Comparison of ENCODE assay signal across 1 cellular context in the genomic region with DNA sequence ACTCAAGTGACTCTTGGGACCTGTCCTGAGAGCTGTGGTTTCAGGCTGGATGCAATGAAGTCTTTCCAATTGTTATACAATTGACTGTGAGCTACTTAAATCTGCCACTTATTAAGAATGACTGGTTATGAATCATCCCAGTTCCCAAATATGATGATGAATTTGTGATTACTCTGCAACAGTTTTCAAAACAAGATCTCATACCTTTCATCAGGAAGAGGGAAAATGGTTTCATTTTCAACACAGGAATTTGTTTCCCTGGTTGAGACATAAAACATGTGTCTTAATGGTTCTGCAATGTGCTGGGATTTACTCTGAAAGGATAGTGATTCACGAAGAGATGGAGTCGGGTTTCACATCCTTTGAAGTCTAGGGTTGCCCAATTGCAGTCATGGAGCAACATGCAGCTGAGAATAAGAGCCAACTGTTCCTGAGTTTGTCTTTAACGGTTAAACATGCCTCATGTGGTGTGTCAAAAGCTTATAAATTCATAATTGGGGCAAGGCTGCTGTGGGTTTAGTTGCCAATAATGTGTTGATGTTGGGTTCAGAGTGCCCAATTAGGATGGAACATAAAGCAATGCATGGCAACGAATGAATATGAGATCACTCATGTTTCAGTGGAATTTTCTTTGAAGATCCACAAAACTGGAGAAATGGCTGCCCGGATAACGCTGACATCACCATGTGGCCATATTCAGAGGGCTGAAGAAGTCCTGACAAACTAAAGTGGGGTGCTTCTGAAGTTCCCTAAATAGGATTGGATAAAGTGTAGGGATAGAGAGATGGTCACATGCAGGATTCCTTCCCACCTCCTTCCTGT.
A peak's percentile ranks its signal among the peaks of the same experiment; 100 is the strongest.
TF ChIP-seq lines count a peak whose summit lies in the region.

No MANE protein-coding gene starts in this region.

TF ChIP-seq in HepG2, 621 proteins besides CTCF, POLR2A, EP300 and RAD21 (continued from another document and continues in another):
- TF ChIP-seq, protein P1, sequence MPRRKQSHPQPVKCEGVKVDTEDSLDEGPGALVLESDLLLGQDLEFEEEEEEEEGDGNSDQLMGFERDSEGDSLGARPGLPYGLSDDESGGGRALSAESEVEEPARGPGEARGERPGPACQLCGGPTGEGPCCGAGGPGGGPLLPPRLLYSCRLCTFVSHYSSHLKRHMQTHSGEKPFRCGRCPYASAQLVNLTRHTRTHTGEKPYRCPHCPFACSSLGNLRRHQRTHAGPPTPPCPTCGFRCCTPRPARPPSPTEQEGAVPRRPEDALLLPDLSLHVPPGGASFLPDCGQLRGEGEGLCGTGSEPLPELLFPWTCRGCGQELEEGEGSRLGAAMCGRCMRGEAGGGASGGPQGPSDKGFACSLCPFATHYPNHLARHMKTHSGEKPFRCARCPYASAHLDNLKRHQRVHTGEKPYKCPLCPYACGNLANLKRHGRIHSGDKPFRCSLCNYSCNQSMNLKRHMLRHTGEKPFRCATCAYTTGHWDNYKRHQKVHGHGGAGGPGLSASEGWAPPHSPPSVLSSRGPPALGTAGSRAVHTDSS (CRISPR knock-in tag; conservative IDR thresholded peaks at IDR 0.05): 0 out of 2 replicates have a peak, but pooled peaks have one; percentile 38
- TF ChIP-seq, protein P2, sequence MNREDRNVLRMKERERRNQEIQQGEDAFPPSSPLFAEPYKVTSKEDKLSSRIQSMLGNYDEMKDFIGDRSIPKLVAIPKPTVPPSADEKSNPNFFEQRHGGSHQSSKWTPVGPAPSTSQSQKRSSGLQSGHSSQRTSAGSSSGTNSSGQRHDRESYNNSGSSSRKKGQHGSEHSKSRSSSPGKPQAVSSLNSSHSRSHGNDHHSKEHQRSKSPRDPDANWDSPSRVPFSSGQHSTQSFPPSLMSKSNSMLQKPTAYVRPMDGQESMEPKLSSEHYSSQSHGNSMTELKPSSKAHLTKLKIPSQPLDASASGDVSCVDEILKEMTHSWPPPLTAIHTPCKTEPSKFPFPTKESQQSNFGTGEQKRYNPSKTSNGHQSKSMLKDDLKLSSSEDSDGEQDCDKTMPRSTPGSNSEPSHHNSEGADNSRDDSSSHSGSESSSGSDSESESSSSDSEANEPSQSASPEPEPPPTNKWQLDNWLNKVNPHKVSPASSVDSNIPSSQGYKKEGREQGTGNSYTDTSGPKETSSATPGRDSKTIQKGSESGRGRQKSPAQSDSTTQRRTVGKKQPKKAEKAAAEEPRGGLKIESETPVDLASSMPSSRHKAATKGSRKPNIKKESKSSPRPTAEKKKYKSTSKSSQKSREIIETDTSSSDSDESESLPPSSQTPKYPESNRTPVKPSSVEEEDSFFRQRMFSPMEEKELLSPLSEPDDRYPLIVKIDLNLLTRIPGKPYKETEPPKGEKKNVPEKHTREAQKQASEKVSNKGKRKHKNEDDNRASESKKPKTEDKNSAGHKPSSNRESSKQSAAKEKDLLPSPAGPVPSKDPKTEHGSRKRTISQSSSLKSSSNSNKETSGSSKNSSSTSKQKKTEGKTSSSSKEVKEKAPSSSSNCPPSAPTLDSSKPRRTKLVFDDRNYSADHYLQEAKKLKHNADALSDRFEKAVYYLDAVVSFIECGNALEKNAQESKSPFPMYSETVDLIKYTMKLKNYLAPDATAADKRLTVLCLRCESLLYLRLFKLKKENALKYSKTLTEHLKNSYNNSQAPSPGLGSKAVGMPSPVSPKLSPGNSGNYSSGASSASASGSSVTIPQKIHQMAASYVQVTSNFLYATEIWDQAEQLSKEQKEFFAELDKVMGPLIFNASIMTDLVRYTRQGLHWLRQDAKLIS (CRISPR knock-in tag; IDR thresholded peaks at IDR 0.05): peak; percentile 11; the same call in 1 of the 2 replicates
- no peak for TF ChIP-seq EZH2 (conservative IDR thresholded peaks at IDR 0.05; ENCODE audit: low read depth, low read length)
- TF ChIP-seq ZSCAN12 (CRISPR knock-in tag; IDR thresholded peaks at IDR 0.05): 0 out of 2 replicates have a peak, but pooled peaks have one; percentile 47
- TF ChIP-seq ISL2 (CRISPR knock-in tag; IDR thresholded peaks at IDR 0.05): peak; percentile 87
- peak; percentile 71; the same call in 1 of the 2 replicates for TF ChIP-seq TBX3 (IDR thresholded peaks at IDR 0.05; ENCODE audit: borderline replicate concordance)
- peak; percentile 74 for TF ChIP-seq MIXL1 (CRISPR knock-in tag; IDR thresholded peaks at IDR 0.05)
- TF ChIP-seq, protein P3, sequence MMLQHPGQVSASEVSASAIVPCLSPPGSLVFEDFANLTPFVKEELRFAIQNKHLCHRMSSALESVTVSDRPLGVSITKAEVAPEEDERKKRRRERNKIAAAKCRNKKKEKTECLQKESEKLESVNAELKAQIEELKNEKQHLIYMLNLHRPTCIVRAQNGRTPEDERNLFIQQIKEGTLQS (CRISPR knock-in tag; IDR thresholded peaks at IDR 0.05): peak; percentile 88
- no peak for TF ChIP-seq ZNF234 (CRISPR knock-in tag; conservative IDR thresholded peaks at IDR 0.05)
- TF ChIP-seq ARNT2 (CRISPR knock-in tag; IDR thresholded peaks at IDR 0.05; ENCODE audit: low read depth): peak; percentile 43; the same call in 1 of the 2 replicates
- peak; percentile 96 for TF ChIP-seq CHD4 (IDR thresholded peaks at IDR 0.05; ENCODE audit: borderline replicate concordance, low read length)
- TF ChIP-seq, protein P4, sequence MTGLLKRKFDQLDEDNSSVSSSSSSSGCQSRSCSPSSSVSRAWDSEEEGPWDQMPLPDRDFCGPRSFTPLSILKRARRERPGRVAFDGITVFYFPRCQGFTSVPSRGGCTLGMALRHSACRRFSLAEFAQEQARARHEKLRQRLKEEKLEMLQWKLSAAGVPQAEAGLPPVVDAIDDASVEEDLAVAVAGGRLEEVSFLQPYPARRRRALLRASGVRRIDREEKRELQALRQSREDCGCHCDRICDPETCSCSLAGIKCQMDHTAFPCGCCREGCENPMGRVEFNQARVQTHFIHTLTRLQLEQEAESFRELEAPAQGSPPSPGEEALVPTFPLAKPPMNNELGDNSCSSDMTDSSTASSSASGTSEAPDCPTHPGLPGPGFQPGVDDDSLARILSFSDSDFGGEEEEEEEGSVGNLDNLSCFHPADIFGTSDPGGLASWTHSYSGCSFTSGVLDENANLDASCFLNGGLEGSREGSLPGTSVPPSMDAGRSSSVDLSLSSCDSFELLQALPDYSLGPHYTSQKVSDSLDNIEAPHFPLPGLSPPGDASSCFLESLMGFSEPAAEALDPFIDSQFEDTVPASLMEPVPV (CRISPR knock-in tag; IDR thresholded peaks at IDR 0.05): peak; percentile 75; the same call in 1 of the 2 replicates
- TF ChIP-seq, protein P5, sequence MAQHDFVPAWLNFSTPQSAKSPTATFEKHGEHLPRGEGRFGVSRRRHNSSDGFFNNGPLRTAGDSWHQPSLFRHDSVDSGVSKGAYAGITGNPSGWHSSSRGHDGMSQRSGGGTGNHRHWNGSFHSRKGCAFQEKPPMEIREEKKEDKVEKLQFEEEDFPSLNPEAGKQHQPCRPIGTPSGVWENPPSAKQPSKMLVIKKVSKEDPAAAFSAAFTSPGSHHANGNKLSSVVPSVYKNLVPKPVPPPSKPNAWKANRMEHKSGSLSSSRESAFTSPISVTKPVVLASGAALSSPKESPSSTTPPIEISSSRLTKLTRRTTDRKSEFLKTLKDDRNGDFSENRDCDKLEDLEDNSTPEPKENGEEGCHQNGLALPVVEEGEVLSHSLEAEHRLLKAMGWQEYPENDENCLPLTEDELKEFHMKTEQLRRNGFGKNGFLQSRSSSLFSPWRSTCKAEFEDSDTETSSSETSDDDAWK (CRISPR knock-in tag; IDR thresholded peaks at IDR 0.05): no peak
- TF ChIP-seq, protein P6, sequence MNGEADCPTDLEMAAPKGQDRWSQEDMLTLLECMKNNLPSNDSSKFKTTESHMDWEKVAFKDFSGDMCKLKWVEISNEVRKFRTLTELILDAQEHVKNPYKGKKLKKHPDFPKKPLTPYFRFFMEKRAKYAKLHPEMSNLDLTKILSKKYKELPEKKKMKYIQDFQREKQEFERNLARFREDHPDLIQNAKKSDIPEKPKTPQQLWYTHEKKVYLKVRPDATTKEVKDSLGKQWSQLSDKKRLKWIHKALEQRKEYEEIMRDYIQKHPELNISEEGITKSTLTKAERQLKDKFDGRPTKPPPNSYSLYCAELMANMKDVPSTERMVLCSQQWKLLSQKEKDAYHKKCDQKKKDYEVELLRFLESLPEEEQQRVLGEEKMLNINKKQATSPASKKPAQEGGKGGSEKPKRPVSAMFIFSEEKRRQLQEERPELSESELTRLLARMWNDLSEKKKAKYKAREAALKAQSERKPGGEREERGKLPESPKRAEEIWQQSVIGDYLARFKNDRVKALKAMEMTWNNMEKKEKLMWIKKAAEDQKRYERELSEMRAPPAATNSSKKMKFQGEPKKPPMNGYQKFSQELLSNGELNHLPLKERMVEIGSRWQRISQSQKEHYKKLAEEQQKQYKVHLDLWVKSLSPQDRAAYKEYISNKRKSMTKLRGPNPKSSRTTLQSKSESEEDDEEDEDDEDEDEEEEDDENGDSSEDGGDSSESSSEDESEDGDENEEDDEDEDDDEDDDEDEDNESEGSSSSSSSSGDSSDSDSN (CRISPR knock-in tag; IDR thresholded peaks at IDR 0.05): no peak
- TF ChIP-seq ZNF12 (CRISPR knock-in tag; IDR thresholded peaks at IDR 0.05): peak; percentile 86
- peak; percentile 57; the same call in 1 of the 2 replicates for TF ChIP-seq ZBTB7B (CRISPR knock-in tag; IDR thresholded peaks at IDR 0.05)
- no peak for TF ChIP-seq TP53 (CRISPR knock-in tag; conservative IDR thresholded peaks at IDR 0.05)
- TF ChIP-seq, protein P7, sequence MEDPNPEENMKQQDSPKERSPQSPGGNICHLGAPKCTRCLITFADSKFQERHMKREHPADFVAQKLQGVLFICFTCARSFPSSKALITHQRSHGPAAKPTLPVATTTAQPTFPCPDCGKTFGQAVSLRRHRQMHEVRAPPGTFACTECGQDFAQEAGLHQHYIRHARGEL (CRISPR knock-in tag; IDR thresholded peaks at IDR 0.05): no peak
- peak; percentile 43 for TF ChIP-seq ZNF629 (CRISPR knock-in tag; conservative IDR thresholded peaks at IDR 0.05)
- no peak for TF ChIP-seq ZNF282 (IDR thresholded peaks at IDR 0.05; ENCODE audit: partially characterized antibody)
- no peak for TF ChIP-seq NFKB2 (CRISPR knock-in tag; IDR thresholded peaks at IDR 0.05; ENCODE audit: borderline replicate concordance)
- TF ChIP-seq EHMT2 (IDR thresholded peaks at IDR 0.05; ENCODE audit: borderline replicate concordance, low read depth, low read length): peak; percentile 96
- TF ChIP-seq ZC3H4 (CRISPR knock-in tag; IDR thresholded peaks at IDR 0.05; ENCODE audit: borderline replicate concordance): peak; percentile 98
- TF ChIP-seq ZNF792 (CRISPR knock-in tag; IDR thresholded peaks at IDR 0.05): peak; percentile 81; the same call in 1 of the 2 replicates
- peak; percentile 94; the same call in 2 of the 3 replicates for TF ChIP-seq MXI1 (IDR thresholded peaks at IDR 0.05; ENCODE audit: borderline replicate concordance, low read depth, low read length)
- TF ChIP-seq, protein P8, sequence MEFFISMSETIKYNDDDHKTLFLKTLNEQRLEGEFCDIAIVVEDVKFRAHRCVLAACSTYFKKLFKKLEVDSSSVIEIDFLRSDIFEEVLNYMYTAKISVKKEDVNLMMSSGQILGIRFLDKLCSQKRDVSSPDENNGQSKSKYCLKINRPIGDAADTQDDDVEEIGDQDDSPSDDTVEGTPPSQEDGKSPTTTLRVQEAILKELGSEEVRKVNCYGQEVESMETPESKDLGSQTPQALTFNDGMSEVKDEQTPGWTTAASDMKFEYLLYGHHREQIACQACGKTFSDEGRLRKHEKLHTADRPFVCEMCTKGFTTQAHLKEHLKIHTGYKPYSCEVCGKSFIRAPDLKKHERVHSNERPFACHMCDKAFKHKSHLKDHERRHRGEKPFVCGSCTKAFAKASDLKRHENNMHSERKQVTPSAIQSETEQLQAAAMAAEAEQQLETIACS (CRISPR knock-in tag; IDR thresholded peaks at IDR 0.05): no peak
- peak; percentile 88 for TF ChIP-seq RXRB (CRISPR knock-in tag; IDR thresholded peaks at IDR 0.05; ENCODE audit: borderline replicate concordance)
- peak; percentile 84 for TF ChIP-seq MBD4 (IDR thresholded peaks at IDR 0.05; ENCODE audit: borderline replicate concordance, low read length)
- 0 out of 2 replicates have a peak, but pooled peaks have one; percentile 35 for TF ChIP-seq RBAK (CRISPR knock-in tag; IDR thresholded peaks at IDR 0.05)
- TF ChIP-seq CHCHD3 (CRISPR knock-in tag; IDR thresholded peaks at IDR 0.05): no peak
- no peak for TF ChIP-seq NRL (CRISPR knock-in tag; IDR thresholded peaks at IDR 0.05; ENCODE audit: borderline replicate concordance)
- TF ChIP-seq, protein P9, sequence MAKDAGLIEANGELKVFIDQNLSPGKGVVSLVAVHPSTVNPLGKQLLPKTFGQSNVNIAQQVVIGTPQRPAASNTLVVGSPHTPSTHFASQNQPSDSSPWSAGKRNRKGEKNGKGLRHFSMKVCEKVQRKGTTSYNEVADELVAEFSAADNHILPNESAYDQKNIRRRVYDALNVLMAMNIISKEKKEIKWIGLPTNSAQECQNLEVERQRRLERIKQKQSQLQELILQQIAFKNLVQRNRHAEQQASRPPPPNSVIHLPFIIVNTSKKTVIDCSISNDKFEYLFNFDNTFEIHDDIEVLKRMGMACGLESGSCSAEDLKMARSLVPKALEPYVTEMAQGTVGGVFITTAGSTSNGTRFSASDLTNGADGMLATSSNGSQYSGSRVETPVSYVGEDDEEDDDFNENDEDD (CRISPR knock-in tag; IDR thresholded peaks at IDR 0.05; ENCODE audit: borderline replicate concordance): peak; percentile 61; the same call in 1 of the 2 replicates
- TF ChIP-seq EED (CRISPR knock-in tag; IDR thresholded peaks at IDR 0.05): no peak; the same call in 1 of the 2 replicates
- TF ChIP-seq, protein P10, sequence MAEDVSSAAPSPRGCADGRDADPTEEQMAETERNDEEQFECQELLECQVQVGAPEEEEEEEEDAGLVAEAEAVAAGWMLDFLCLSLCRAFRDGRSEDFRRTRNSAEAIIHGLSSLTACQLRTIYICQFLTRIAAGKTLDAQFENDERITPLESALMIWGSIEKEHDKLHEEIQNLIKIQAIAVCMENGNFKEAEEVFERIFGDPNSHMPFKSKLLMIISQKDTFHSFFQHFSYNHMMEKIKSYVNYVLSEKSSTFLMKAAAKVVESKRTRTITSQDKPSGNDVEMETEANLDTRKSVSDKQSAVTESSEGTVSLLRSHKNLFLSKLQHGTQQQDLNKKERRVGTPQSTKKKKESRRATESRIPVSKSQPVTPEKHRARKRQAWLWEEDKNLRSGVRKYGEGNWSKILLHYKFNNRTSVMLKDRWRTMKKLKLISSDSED (CRISPR knock-in tag; IDR thresholded peaks at IDR 0.05): no peak
- peak; percentile 62; the same call in 1 of the 2 replicates for TF ChIP-seq CBFB (CRISPR knock-in tag; IDR thresholded peaks at IDR 0.05)
- no peak for TF ChIP-seq ZNF260 (CRISPR knock-in tag; IDR thresholded peaks at IDR 0.05; ENCODE audit: borderline replicate concordance, low read depth)
- peak; percentile 79; the same call in 1 of the 2 replicates for TF ChIP-seq MED13 (CRISPR knock-in tag; IDR thresholded peaks at IDR 0.05)
- TF ChIP-seq ZNF747 (CRISPR knock-in tag; IDR thresholded peaks at IDR 0.05; ENCODE audit: borderline replicate concordance): peak; percentile 88; the same call in 1 of the 2 replicates
- 0 out of 2 replicates have a peak, but pooled peaks have one; percentile 3 for TF ChIP-seq SNAPC2 (CRISPR knock-in tag; IDR thresholded peaks at IDR 0.05)
- TF ChIP-seq SMC3 (IDR thresholded peaks at IDR 0.05; ENCODE audit: low read length): peak; percentile 82
- peak; percentile 87 for TF ChIP-seq SOX5 (CRISPR knock-in tag; IDR thresholded peaks at IDR 0.05; ENCODE audit: borderline replicate concordance)
- peak; percentile 60; the same call in 1 of the 2 replicates for TF ChIP-seq NR2F6 (IDR thresholded peaks at IDR 0.05)
- peak; percentile 82 for TF ChIP-seq NR2F6 (CRISPR knock-in tag; IDR thresholded peaks at IDR 0.05)
- no peak for TF ChIP-seq MED8 (CRISPR knock-in tag; IDR thresholded peaks at IDR 0.05; ENCODE audit: insufficient replicate concordance)
